ENCODE assay signal across 21 cellular contexts in genomic region chr19:52277471-52277870, GRCh38.
"Had no signal": no experiment of that assay in that cellular context is flagged by ENCODE, and none has a peak within 500 bp of the region (broad histone marks: within the 10 kb centered on the region; RNA-seq: fewer than 3 reads in every experiment).

No MANE protein-coding gene starts in this region.

- H3K27ac ChIP-seq: colonic mucosa, gastrocnemius medialis, left lung, lower lobe of right lung, sigmoid colon, tibial nerve had no signal

- H3K4me3 Mint-ChIP-seq: activated CD8-positive, alpha-beta T cell treated with anti-CD3 and anti-CD28 coated beads for 36 hours; natural killer cell treated with Interleukin-12 subunit alpha and Interleukin-12 subunit beta and Interleukin-15 and Interleukin-18, amount 100 ng/mL, for 72 hours; T-helper 17 cell had no signal

- H3K36me3 ChIP-seq: colonic mucosa, gastrocnemius medialis had no signal

- H3K9me3 ChIP-seq: colonic mucosa, gastrocnemius medialis had no signal

- H3K27me3 ChIP-seq: colonic mucosa, gastrocnemius medialis, left lung, sigmoid colon, tibial nerve had no signal

- DNase-seq: activated CD4-positive, alpha-beta T cell treated with anti-CD3 and anti-CD28 coated beads, Interleukin-2, amount 50 U/mL, for 1 hour; anterior cingulate cortex; colonic mucosa; effector CD8-positive, alpha-beta T cell; erythroblast; gastrocnemius medialis; glutamatergic neuron; left lung; lower lobe of right lung; mesendoderm; mucosa of descending colon; sigmoid colon; small intestine; stimulated activated CD4-positive, alpha-beta T cell treated with anti-CD3 and anti-CD28 coated beads, Interleukin-1b, Interleukin-23, amount 100 ng/mL, for 48 hours; SW 1271; T-helper 17 cell; T1000 had no signal

- H3K4me3 ChIP-seq: colonic mucosa, gastrocnemius medialis, left lung, lower lobe of right lung, mucosa of descending colon, sigmoid colon, tibial nerve had no signal

- H3K4me1 ChIP-seq: colonic mucosa, gastrocnemius medialis, left lung, lower lobe of right lung had no signal

- H3K27ac Mint-ChIP-seq: activated naive CD8-positive, alpha-beta T cell; natural killer cell treated with Interleukin-12 subunit alpha and Interleukin-12 subunit beta and Interleukin-15 and Interleukin-18, amount 100 ng/mL, for 72 hours; T-helper 17 cell had no signal

- ATAC-seq: gastrocnemius medialis; left lung; lower lobe of right lung; mucosa of descending colon; natural killer cell treated with Interleukin-12 subunit alpha and Interleukin-12 subunit beta and Interleukin-15 and Interleukin-18, amount 100 ng/mL, for 72 hours; T-helper 17 cell had no signal

- H3K27me3 Mint-ChIP-seq: activated CD8-positive, alpha-beta T cell treated with anti-CD3 and anti-CD28 coated beads for 36 hours; activated naive CD8-positive, alpha-beta T cell; natural killer cell treated with Interleukin-12 subunit alpha and Interleukin-12 subunit beta and Interleukin-15 and Interleukin-18, amount 100 ng/mL, for 72 hours; T-helper 17 cell had no signal
